1 cellular context compared by ENCODE assay signal in the genomic region with DNA sequence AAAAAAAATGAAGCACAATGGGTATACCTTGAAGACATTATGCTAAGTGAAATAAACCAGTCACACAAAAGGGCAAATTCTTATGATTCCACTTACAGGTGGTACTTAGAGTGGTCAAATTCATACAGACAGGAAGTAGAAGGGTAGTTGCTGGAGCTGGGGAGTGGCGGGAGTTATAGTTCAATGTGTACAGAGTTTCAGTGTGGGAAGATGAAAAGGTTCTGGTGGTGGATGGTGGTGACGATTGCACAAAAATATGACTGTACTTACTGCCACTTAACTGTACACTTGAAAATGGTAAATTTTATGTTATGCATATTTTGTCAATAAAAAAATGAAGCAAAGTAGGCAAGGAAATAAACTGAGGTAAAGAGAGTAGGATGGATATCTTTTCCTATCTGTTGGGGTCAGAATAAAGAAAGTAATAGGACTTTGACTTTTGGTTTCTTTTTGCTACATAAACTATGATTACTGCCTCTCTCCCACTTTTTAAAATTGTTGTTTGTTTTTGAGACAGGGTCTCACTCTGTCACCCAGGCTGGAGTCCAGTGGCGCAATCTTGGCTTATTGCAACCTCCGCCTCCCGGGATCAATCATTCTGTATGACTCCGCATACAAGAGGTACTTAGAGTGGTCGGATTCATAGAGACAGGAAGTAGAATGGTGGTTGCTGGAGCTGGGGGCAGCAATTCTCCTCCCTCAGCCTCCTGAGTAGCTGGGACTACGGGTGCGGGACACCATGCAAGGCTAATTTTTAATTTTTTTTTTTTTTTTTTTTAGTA.
TF ChIP-seq lines count a peak whose summit lies in the region.

No MANE protein-coding gene starts in this region.

TF ChIP-seq in liver, 16 proteins besides CTCF, POLR2A, EP300 and RAD21:
- TF ChIP-seq, protein P1, sequence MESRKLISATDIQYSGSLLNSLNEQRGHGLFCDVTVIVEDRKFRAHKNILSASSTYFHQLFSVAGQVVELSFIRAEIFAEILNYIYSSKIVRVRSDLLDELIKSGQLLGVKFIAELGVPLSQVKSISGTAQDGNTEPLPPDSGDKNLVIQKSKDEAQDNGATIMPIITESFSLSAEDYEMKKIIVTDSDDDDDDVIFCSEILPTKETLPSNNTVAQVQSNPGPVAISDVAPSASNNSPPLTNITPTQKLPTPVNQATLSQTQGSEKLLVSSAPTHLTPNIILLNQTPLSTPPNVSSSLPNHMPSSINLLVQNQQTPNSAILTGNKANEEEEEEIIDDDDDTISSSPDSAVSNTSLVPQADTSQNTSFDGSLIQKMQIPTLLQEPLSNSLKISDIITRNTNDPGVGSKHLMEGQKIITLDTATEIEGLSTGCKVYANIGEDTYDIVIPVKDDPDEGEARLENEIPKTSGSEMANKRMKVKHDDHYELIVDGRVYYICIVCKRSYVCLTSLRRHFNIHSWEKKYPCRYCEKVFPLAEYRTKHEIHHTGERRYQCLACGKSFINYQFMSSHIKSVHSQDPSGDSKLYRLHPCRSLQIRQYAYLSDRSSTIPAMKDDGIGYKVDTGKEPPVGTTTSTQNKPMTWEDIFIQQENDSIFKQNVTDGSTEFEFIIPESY (IDR thresholded peaks at IDR 0.05) = no peak
- TF ChIP-seq SP1 (IDR thresholded peaks at IDR 0.05) (peak; percentile 12), FOXA2 (IDR thresholded peaks at IDR 0.05) (no peak), HNF4A (conservative IDR thresholded peaks at IDR 0.05) (peak; percentile 55 to 74), HNF4G (IDR thresholded peaks at IDR 0.05) (no peak)
TF ChIP-seq in liver: peak in this region for 2.
